In the genomic region with DNA sequence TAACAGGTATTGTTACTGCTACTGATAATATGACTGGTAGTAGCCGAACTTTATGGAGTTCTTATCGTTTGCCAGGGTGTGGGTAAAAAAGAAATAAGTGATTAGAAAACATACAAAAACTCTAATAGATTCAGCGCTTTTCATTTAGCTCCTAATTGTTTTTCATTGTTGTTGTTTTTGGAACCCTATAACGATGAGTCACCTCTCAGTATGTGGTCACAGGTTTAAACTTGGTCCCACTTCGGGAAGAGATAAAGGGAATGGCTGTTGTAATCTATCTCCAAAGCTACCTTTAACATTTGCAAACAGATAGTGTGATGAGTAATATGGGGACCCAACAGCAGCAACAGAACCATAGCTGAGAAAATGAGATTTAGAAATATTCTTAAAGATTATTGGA, we compare ENCODE assay signal across 1 cellular context.
TF ChIP-seq lines count a peak whose summit lies in the region.

No MANE protein-coding gene starts in this region.

TF ChIP-seq in HEK293, 187 proteins besides CTCF, POLR2A, EP300 and RAD21 (continued from another document):
- TF ChIP-seq IKZF3 (tag by site-specific recombination; IDR thresholded peaks at IDR 0.05) (peak; percentile 90), ZNF433 (tag by site-specific recombination; IDR thresholded peaks at IDR 0.05; ENCODE audit: low read depth) (no peak), ZNF274 (IDR thresholded peaks at IDR 0.05; ENCODE audit: low read length) (no peak), ZNF274 (tag by site-specific recombination; IDR thresholded peaks at IDR 0.05; ENCODE audit: borderline replicate concordance) (no peak), ZNF561 (tag by site-specific recombination; IDR thresholded peaks at IDR 0.05; ENCODE audit: borderline replicate concordance) (peak; percentile 71; the same call in 1 of the 2 replicates), ZNF626 (tag by site-specific recombination; IDR thresholded peaks at IDR 0.05) (peak; percentile 41; the same call in 1 of the 2 replicates), ZFP37 (tag by site-specific recombination; IDR thresholded peaks at IDR 0.05) (0 out of 2 replicates have a peak, but pooled peaks have one; percentile 23), ZNF660 (tag by site-specific recombination; IDR thresholded peaks at IDR 0.05) (no peak), ZNF174 (tag by site-specific recombination; IDR thresholded peaks at IDR 0.05) (no peak), MZF1 (tag by site-specific recombination; IDR thresholded peaks at IDR 0.05; ENCODE audit: borderline replicate concordance) (no peak), ZNF350 (tag by site-specific recombination; IDR thresholded peaks at IDR 0.05) (0 out of 2 replicates have a peak, but pooled peaks have one; percentile 42), KLF9 (tag by site-specific recombination; IDR thresholded peaks at IDR 0.05; ENCODE audit: low read depth) (no peak), ZSCAN23 (tag by site-specific recombination; IDR thresholded peaks at IDR 0.05) (peak; percentile 32; the same call in 1 of the 2 replicates), BCL11A (tag by site-specific recombination; IDR thresholded peaks at IDR 0.05; ENCODE audit: low read depth) (0 out of 2 replicates have a peak, but pooled peaks have one; percentile 64), REPIN1 (tag by site-specific recombination; IDR thresholded peaks at IDR 0.05; ENCODE audit: low read depth) (0 out of 2 replicates have a peak, but pooled peaks have one; percentile 48), SCRT2 (tag by site-specific recombination; IDR thresholded peaks at IDR 0.05) (peak; percentile 33), ZNF629 (tag by site-specific recombination; IDR thresholded peaks at IDR 0.05) (peak; percentile 80), ZNF677 (tag by site-specific recombination; IDR thresholded peaks at IDR 0.05) (no peak), ZNF324 (tag by site-specific recombination; IDR thresholded peaks at IDR 0.05) (peak; percentile 45; the same call in 1 of the 2 replicates), ZNF654 (tag by site-specific recombination; IDR thresholded peaks at IDR 0.05; ENCODE audit: low read depth) (0 out of 2 replicates have a peak, but pooled peaks have one; percentile 9), OSR2 (tag by site-specific recombination; IDR thresholded peaks at IDR 0.05) (peak; percentile 80), ZNF366 (tag by site-specific recombination; conservative IDR thresholded peaks at IDR 0.05) (peak; percentile 91), RBAK (tag by site-specific recombination; IDR thresholded peaks at IDR 0.05) (no peak), ZNF138 (tag by site-specific recombination; IDR thresholded peaks at IDR 0.05; ENCODE audit: borderline replicate concordance) (no peak), KLF10 (tag by site-specific recombination; IDR thresholded peaks at IDR 0.05) (peak; percentile 58; the same call in 1 of the 2 replicates), ZNF24 (tag by site-specific recombination; IDR thresholded peaks at IDR 0.05) (peak; percentile 67; the same call in 1 of the 2 replicates), ZFP69B (tag by site-specific recombination; IDR thresholded peaks at IDR 0.05) (peak; percentile 84), GLI4 (tag by site-specific recombination; IDR thresholded peaks at IDR 0.05) (no peak), ZNF837 (tag by site-specific recombination; IDR thresholded peaks at IDR 0.05) (no peak), ZNF155 (tag by site-specific recombination; IDR thresholded peaks at IDR 0.05) (no peak), ZNF610 (tag by site-specific recombination; IDR thresholded peaks at IDR 0.05; ENCODE audit: borderline replicate concordance) (no peak), ZNF514 (tag by site-specific recombination; IDR thresholded peaks at IDR 0.05) (no peak), BCL11B (tag by site-specific recombination; IDR thresholded peaks at IDR 0.05; ENCODE audit: low read depth) (0 out of 2 replicates have a peak, but pooled peaks have one; percentile 47)
- TF ChIP-seq, protein P1, sequence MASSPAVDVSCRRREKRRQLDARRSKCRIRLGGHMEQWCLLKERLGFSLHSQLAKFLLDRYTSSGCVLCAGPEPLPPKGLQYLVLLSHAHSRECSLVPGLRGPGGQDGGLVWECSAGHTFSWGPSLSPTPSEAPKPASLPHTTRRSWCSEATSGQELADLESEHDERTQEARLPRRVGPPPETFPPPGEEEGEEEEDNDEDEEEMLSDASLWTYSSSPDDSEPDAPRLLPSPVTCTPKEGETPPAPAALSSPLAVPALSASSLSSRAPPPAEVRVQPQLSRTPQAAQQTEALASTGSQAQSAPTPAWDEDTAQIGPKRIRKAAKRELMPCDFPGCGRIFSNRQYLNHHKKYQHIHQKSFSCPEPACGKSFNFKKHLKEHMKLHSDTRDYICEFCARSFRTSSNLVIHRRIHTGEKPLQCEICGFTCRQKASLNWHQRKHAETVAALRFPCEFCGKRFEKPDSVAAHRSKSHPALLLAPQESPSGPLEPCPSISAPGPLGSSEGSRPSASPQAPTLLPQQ (tag by site-specific recombination; IDR thresholded peaks at IDR 0.05) = peak; percentile 92
- TF ChIP-seq, protein P2, sequence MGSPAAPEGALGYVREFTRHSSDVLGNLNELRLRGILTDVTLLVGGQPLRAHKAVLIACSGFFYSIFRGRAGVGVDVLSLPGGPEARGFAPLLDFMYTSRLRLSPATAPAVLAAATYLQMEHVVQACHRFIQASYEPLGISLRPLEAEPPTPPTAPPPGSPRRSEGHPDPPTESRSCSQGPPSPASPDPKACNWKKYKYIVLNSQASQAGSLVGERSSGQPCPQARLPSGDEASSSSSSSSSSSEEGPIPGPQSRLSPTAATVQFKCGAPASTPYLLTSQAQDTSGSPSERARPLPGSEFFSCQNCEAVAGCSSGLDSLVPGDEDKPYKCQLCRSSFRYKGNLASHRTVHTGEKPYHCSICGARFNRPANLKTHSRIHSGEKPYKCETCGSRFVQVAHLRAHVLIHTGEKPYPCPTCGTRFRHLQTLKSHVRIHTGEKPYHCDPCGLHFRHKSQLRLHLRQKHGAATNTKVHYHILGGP (tag by site-specific recombination; IDR thresholded peaks at IDR 0.05) = peak; percentile 60; the same call in 1 of the 2 replicates
- TF ChIP-seq, protein P3, sequence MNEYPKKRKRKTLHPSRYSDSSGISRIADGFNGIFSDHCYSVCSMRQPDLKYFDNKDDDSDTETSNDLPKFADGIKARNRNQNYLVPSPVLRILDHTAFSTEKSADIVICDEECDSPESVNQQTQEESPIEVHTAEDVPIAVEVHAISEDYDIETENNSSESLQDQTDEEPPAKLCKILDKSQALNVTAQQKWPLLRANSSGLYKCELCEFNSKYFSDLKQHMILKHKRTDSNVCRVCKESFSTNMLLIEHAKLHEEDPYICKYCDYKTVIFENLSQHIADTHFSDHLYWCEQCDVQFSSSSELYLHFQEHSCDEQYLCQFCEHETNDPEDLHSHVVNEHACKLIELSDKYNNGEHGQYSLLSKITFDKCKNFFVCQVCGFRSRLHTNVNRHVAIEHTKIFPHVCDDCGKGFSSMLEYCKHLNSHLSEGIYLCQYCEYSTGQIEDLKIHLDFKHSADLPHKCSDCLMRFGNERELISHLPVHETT (tag by site-specific recombination; IDR thresholded peaks at IDR 0.05) = 0 out of 2 replicates have a peak, but pooled peaks have one; percentile 71
- TF ChIP-seq, protein P4, sequence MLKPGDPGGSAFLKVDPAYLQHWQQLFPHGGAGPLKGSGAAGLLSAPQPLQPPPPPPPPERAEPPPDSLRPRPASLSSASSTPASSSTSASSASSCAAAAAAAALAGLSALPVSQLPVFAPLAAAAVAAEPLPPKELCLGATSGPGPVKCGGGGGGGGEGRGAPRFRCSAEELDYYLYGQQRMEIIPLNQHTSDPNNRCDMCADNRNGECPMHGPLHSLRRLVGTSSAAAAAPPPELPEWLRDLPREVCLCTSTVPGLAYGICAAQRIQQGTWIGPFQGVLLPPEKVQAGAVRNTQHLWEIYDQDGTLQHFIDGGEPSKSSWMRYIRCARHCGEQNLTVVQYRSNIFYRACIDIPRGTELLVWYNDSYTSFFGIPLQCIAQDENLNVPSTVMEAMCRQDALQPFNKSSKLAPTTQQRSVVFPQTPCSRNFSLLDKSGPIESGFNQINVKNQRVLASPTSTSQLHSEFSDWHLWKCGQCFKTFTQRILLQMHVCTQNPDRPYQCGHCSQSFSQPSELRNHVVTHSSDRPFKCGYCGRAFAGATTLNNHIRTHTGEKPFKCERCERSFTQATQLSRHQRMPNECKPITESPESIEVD (tag by site-specific recombination; IDR thresholded peaks at IDR 0.05) = peak; percentile 95
- TF ChIP-seq, protein P5, sequence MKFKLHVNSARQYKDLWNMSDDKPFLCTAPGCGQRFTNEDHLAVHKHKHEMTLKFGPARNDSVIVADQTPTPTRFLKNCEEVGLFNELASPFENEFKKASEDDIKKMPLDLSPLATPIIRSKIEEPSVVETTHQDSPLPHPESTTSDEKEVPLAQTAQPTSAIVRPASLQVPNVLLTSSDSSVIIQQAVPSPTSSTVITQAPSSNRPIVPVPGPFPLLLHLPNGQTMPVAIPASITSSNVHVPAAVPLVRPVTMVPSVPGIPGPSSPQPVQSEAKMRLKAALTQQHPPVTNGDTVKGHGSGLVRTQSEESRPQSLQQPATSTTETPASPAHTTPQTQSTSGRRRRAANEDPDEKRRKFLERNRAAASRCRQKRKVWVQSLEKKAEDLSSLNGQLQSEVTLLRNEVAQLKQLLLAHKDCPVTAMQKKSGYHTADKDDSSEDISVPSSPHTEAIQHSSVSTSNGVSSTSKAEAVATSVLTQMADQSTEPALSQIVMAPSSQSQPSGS (tag by site-specific recombination; IDR thresholded peaks at IDR 0.05; ENCODE audit: low read depth) = peak; percentile 72
- TF ChIP-seq, protein P6, sequence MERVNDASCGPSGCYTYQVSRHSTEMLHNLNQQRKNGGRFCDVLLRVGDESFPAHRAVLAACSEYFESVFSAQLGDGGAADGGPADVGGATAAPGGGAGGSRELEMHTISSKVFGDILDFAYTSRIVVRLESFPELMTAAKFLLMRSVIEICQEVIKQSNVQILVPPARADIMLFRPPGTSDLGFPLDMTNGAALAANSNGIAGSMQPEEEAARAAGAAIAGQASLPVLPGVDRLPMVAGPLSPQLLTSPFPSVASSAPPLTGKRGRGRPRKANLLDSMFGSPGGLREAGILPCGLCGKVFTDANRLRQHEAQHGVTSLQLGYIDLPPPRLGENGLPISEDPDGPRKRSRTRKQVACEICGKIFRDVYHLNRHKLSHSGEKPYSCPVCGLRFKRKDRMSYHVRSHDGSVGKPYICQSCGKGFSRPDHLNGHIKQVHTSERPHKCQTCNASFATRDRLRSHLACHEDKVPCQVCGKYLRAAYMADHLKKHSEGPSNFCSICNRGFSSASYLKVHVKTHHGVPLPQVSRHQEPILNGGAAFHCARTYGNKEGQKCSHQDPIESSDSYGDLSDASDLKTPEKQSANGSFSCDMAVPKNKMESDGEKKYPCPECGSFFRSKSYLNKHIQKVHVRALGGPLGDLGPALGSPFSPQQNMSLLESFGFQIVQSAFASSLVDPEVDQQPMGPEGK (tag by site-specific recombination; IDR thresholded peaks at IDR 0.05) = peak; percentile 38; the same call in 1 of the 2 replicates
- TF ChIP-seq, protein P7, sequence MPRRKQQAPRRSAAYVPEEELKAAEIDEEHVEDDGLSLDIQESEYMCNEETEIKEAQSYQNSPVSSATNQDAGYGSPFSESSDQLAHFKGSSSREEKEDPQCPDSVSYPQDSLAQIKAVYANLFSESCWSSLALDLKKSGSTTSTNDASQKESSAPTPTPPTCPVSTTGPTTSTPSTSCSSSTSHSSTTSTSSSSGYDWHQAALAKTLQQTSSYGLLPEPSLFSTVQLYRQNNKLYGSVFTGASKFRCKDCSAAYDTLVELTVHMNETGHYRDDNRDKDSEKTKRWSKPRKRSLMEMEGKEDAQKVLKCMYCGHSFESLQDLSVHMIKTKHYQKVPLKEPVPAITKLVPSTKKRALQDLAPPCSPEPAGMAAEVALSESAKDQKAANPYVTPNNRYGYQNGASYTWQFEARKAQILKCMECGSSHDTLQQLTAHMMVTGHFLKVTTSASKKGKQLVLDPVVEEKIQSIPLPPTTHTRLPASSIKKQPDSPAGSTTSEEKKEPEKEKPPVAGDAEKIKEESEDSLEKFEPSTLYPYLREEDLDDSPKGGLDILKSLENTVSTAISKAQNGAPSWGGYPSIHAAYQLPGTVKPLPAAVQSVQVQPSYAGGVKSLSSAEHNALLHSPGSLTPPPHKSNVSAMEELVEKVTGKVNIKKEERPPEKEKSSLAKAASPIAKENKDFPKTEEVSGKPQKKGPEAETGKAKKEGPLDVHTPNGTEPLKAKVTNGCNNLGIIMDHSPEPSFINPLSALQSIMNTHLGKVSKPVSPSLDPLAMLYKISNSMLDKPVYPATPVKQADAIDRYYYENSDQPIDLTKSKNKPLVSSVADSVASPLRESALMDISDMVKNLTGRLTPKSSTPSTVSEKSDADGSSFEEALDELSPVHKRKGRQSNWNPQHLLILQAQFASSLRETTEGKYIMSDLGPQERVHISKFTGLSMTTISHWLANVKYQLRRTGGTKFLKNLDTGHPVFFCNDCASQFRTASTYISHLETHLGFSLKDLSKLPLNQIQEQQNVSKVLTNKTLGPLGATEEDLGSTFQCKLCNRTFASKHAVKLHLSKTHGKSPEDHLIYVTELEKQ (tag by site-specific recombination; IDR thresholded peaks at IDR 0.05; ENCODE audit: borderline replicate concordance) = peak; percentile 77; the same call in 1 of the 2 replicates
TF ChIP-seq in HEK293: peak in this region for 53.
